Comparison of ENCODE assay signal across 8 cellular contexts in the genomic region with DNA sequence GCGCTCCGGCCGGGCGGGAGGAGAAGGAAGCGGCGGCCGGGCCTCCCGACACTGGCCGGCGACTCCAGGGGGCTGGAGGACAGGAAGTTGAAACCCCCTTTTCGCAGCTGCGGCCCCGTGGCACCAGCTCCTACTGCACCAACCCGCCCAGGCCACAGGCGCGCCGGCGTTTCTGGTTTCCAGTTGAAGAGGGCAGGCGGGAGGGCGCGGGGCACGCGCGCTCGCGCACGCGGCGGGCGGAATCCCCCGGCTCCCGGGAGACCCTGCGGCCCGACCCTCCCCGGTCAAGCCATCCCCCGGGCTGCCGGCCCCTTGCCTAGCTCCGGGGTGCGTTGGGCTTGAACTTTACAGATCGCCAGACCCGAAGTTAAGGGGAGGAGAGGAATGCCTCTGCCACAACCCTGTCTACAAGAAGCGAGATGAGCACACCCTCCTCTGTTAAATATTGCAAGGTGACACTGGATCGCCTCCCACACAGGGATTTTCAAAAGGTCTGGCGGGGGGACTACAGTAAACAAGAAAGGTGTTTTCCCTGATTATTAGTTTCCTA. TPM values are rescaled to one million over a fixed set of nuclear protein-coding genes. Genes with fewer than 3 reads are reported as not detected.
DNase-seq lines count a peak whose midpoint lies in the region; ATAC-seq and TF ChIP-seq lines count a peak whose summit lies in the region.

No MANE protein-coding gene starts in this region.

- peak overlapping the region; percentile 98 for H3K9ac ChIP-seq in BLaER1

- intact Hi-C loops in heart left ventricle (cut with DNase I): loop anchor here in 5 of 10 donors (5.0 to 10.0 kb wide), 3 partner anchors 145 to 318 kb away; no protein-coding TSS in a partner anchor
- intact Hi-C loops in aorta (cut with DNase I): loop anchor here in 1 of 2 donors (2.0 kb wide), 1 partner anchor 34 kb away; no protein-coding TSS in a partner anchor

- H3K27ac ChIP-seq in BLaER1 (peak overlapping the region; percentile 95), SJCRH30 (peak overlapping the region; percentile 86), heart left ventricle (peak overlapping the region in 11 of 12 donors; percentile 67 to 90 (median 84)), aorta (ENCODE audit: low read depth in 1 of 2, low read length in 2 of 2) (peak overlapping the region in 1 of 2 donors; percentile 60)

- no peak for TF ChIP-seq CTCF in heart left ventricle (IDR thresholded peaks at IDR 0.05)

- peaks cover 44% of the 10 kb centered on the region for H3K4me1 ChIP-seq in BLaER1
- H3K4me1 ChIP-seq in SJCRH30: peaks cover 15% of the 10 kb centered on the region
- H3K4me1 ChIP-seq in heart left ventricle: peaks cover 0 to 30% (median 4%) of the 10 kb centered on the region in 12 donors
- no peaks in the 10 kb centered on the region for H3K4me1 ChIP-seq in aorta (ENCODE audit: control insufficient read depth in 1 of 2, insufficient read depth in 2 of 2, low read length in 2 of 2)

- WGBS in heart left ventricle, 4 donors: 0 to 2% (median 0%) methylated on average over 11 to 44 of the region's 44 CpGs
- 0 to 1% methylated on average over 34 to 44 of the region's 44 CpGs for WGBS in aorta, 2 donors

- H3K27me3 ChIP-seq in BLaER1 (no peaks in the 10 kb centered on the region), SJCRH30 (no peaks in the 10 kb centered on the region), heart left ventricle (peaks cover 0 to 2% (median 0%) of the 10 kb centered on the region in 9 donors), aorta (ENCODE audit: control insufficient read depth in 1 of 2, insufficient read depth in 2 of 2, low read length in 1 of 2) (no peaks in the 10 kb centered on the region)

- H3K36me3 ChIP-seq in BLaER1: peaks cover 2% of the 10 kb centered on the region; the same call in 1 of the 2 replicates
- peaks cover 7% of the 10 kb centered on the region; the same call in 1 of the 2 replicates for H3K36me3 ChIP-seq in SJCRH30
- no peaks in the 10 kb centered on the region for H3K36me3 ChIP-seq in heart left ventricle
- H3K36me3 ChIP-seq in aorta (ENCODE audit: control insufficient read depth in 1 of 2, insufficient read depth in 2 of 2, low read length in 1 of 2): no peaks in the 10 kb centered on the region

- peak; percentile 33 for ATAC-seq in GM19324 (IDR thresholded peaks at IDR 0.05; ENCODE audit: low FRiP score, unreplicated experiment)
- peak; percentile 35 for ATAC-seq in HG03439 (IDR thresholded peaks at IDR 0.05; ENCODE audit: unreplicated experiment)
- ATAC-seq in heart left ventricle: peak; percentile 14 to 66 (median 45)
- ATAC-seq in aorta (ENCODE audit: low FRiP score): peak; percentile 61

- H3K9me3 ChIP-seq in BLaER1: no peaks in the 10 kb centered on the region
- no peaks in the 10 kb centered on the region for H3K9me3 ChIP-seq in SJCRH30 (replicated peaks)
- no peaks in the 10 kb centered on the region for H3K9me3 ChIP-seq in heart left ventricle
- no peaks in the 10 kb centered on the region for H3K9me3 ChIP-seq in aorta (ENCODE audit: control insufficient read depth, low read length)

- no peak for TF ChIP-seq POLR2A in heart left ventricle (IDR thresholded peaks at IDR 0.05)

- no peaks in the 10 kb centered on the region for H4K20me1 ChIP-seq in BLaER1

- peak overlapping the region; percentile 96 for H3K4me3 ChIP-seq in BLaER1
- peak overlapping the region; percentile 88 for H3K4me3 ChIP-seq in SJCRH30
- peak overlapping the region; percentile 66 to 96 (median 87) for H3K4me3 ChIP-seq in heart left ventricle
- peak overlapping the region; percentile 38 to 65 for H3K4me3 ChIP-seq in aorta (ENCODE audit: low read length in 2 of 2)

- H3K4me2 ChIP-seq in BLaER1: peak overlapping the region; percentile 95

- DNase-seq in SJCRH30: peak; percentile 75 to 77
- peak; percentile 36 for DNase-seq in activated naive CD8-positive, alpha-beta T cell treated with anti-CD3 and anti-CD28 coated beads, Interleukin-2, amount 50 U/mL, for 16 hours (ENCODE audit: low read depth, low spot score)
- DNase-seq in heart left ventricle: peak in 3 of 5 donors; percentile 48 to 78 (median 58)
- DNase-seq in pons (ENCODE audit: low spot score): peak; percentile 36
- DNase-seq in aorta: peak; percentile 73 to 88

RNA-seq across cellular contexts. Expression of a gene that starts 1.5 kb away (rescaled TPM):
- total RNA-seq in SJCRH30 (2014; rRNA removed; shearing (Covaris generic)): 27.5 and 30.3 TPM in 2 replicates
- total RNA-seq in heart left ventricle: 1 to 10 TPM in 8 of 9 donors, under 1 TPM in 1; 0.50 to 7.6 (median 2.9) TPM
- polyA plus RNA-seq in heart left ventricle: 10 to 100 TPM in 1 of 2 donors, 1 to 10 TPM in 1; 1.2 to 22.4 TPM
- total RNA-seq in aorta: 1 to 10 TPM; 3.9 to 6.5 TPM
- 1 to 10 TPM in 1 of 2 donors, under 1 TPM in 1; 0.25 to 1.4 TPM for polyA plus RNA-seq in aorta
